ENCODE assay signal across 20 cellular contexts in the genomic region with DNA sequence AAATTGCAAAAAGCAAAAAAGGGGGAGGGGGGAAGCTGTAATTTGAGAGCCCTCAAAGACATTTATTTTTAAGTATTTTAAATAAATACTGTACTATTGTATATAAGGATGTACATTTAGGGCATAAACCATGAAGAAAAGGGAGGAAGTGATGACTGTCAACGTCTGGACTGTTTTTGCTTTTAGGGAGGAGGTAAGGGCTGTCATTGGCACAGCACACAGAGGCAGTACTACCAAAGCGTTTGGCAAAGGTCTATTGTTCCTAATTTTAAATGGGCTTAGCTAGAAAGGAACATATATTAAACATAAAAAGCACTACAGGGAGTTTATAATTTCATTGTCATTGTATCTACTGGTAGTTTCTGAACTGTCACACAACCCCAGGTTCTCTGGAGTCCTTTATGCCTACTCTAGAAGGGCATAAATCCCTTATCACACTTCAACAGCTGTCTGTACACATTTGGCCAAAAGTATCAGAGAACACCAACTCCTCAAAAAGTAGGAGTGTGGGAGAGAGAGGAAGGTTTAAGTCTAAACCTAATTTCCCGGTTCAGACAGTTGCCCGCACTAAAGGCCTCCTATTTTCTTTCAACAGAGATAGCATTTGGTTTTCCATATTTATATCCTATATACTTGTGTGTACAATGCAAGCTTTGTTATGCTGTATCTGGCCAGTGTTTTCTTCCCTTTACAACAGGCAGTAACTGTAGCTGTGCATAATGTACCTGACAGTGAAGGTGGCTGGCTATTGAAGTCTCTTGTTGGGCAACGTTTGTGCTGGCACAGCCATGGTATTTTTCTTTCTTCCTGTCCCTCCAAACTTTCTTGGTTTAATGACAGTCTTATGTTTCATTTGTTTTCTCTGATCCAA.
DNase-seq lines count a peak whose midpoint lies in the region; ATAC-seq and TF ChIP-seq lines count a peak whose summit lies in the region.
"Had no signal": no experiment of that assay in that cellular context is flagged by ENCODE, and none has a peak within 500 bp of the region (broad histone marks: within the 10 kb centered on the region; RNA-seq: fewer than 3 reads in every experiment).

No MANE protein-coding gene starts in this region.

- H3K4me2 ChIP-seq in neural progenitor cell: no peak overlapping the region

- H4K20me1 ChIP-seq in neural progenitor cell (ENCODE audit: low read depth): no peaks in the 10 kb centered on the region

- H2AFZ ChIP-seq in neural progenitor cell (replicated peaks): no peak overlapping the region

- H3K9me3 Mint-ChIP-seq in neural progenitor cell: peaks cover 4% of the 10 kb centered on the region

- no peaks in the 10 kb centered on the region for H3F3A ChIP-seq in neural progenitor cell (ENCODE audit: low read depth)

- H3K27ac ChIP-seq in esophagus (ENCODE audit: low read depth in 2 of 2, low read length in 1 of 2) (peak overlapping the region; percentile 81 to 85), psoas muscle (no peak overlapping the region), neural progenitor cell (no peak overlapping the region)
- H3K27ac ChIP-seq: heart left ventricle had no signal

- H3K4me3 ChIP-seq in esophagus (ENCODE audit: low read depth in 1 of 2, low read length in 2 of 2) (no peak overlapping the region), psoas muscle (no peak overlapping the region), neural progenitor cell (no peak overlapping the region)
- H3K4me3 ChIP-seq: heart left ventricle had no signal

- H3K27me3 ChIP-seq in esophagus (ENCODE audit: control insufficient read depth in 1 of 2, insufficient read depth in 2 of 2, low read length in 2 of 2) (no peaks in the 10 kb centered on the region), psoas muscle (ENCODE audit: insufficient read depth in 3 of 3, low read length in 2 of 3) (no peaks in the 10 kb centered on the region), neural progenitor cell (no peaks in the 10 kb centered on the region)
- H3K27me3 ChIP-seq: heart left ventricle had no signal

- no peak overlapping the region for H3K9ac ChIP-seq in neural progenitor cell

- 45 to 51% methylated on average over 5 of the region's 5 CpGs for WGBS in esophagus, 2 donors
- 22 to 40% (median 24%) methylated on average over 5 of the region's 5 CpGs for WGBS in psoas muscle, 3 donors

- no peaks in the 10 kb centered on the region for H3K36me3 Mint-ChIP-seq in neural progenitor cell

- DNase-seq in HUDEP-2 (lab: John Stamatoyannopoulos, UW; ENCODE audit: unreplicated experiment in 76 of 76) (peak in 63 of 76 experiments; percentile 2 to 90 (median 58)), SW480 (ENCODE audit: low spot score) (peak; percentile 22), psoas muscle (no peak), germinal center (ENCODE audit: low spot score) (no peak), NCI-H510A (lab: John Stamatoyannopoulos, UW) (no peak), neural progenitor cell (ENCODE audit: low spot score) (no peak), HCEC 1CT (no peak)
- DNase-seq: activated CD4-positive, alpha-beta T cell treated with anti-CD3 and anti-CD28 coated beads for 4 hours; activated gamma-delta T cell; AML-193; COR-L47; heart left ventricle; islet precursor cell; NCI-H1930; NCI-H510A treated with DMSO at 0.1 percent for 48 hours; occipital lobe; stimulated activated CD4-positive, alpha-beta T cell treated with anti-CD3 and anti-CD28 coated beads, Interleukin-4, amount 100 ng/mL, for 4 hours; stimulated activated CD8-positive, alpha-beta memory T cell treated with anti-CD3 and anti-CD28 coated beads, Interleukin-4, amount 100 ng/mL, for 48 hours had no signal

- no peaks in the 10 kb centered on the region for H3K79me2 ChIP-seq in neural progenitor cell (ENCODE audit: low read depth)

- no peaks in the 10 kb centered on the region for H3K4me1 Mint-ChIP-seq in neural progenitor cell

- no peak overlapping the region for H3K27ac Mint-ChIP-seq in neural progenitor cell

- no peaks in the 10 kb centered on the region for H3K36me3 ChIP-seq in esophagus (ENCODE audit: control insufficient read depth in 2 of 2, insufficient read depth in 2 of 2, low read length in 1 of 2)
- no peaks in the 10 kb centered on the region for H3K36me3 ChIP-seq in psoas muscle (ENCODE audit: insufficient read depth in 1 of 2, low read depth in 1 of 2)
- H3K36me3 ChIP-seq in neural progenitor cell: no peaks in the 10 kb centered on the region
- H3K36me3 ChIP-seq: heart left ventricle had no signal

- peak; percentile 40 to 93 (median 71) for ATAC-seq in psoas muscle
- ATAC-seq: heart left ventricle, sciatic nerve had no signal

- intact Hi-C loops in psoas muscle (cut with DNase I): no loop called here

- no peak overlapping the region for H3K4me3 Mint-ChIP-seq in neural progenitor cell

- no peaks in the 10 kb centered on the region for H3K27me3 Mint-ChIP-seq in neural progenitor cell (ENCODE audit: insufficient read depth, low read depth)

- no peaks in the 10 kb centered on the region for H3K9me3 ChIP-seq in esophagus (ENCODE audit: control insufficient read depth in 2 of 2, insufficient read depth in 1 of 2, low read depth in 1 of 2, low read length in 1 of 2)
- no peaks in the 10 kb centered on the region for H3K9me3 ChIP-seq in psoas muscle
- no peaks in the 10 kb centered on the region for H3K9me3 ChIP-seq in neural progenitor cell (ENCODE audit: low read depth)
- H3K9me3 ChIP-seq: heart left ventricle had no signal

- H3K4me1 ChIP-seq in esophagus (ENCODE audit: control insufficient read depth in 2 of 2, insufficient read depth in 2 of 2, low read length in 1 of 2): peaks cover 0 to 2% of the 10 kb centered on the region in 2 donors
- H3K4me1 ChIP-seq in psoas muscle: no peaks in the 10 kb centered on the region
- no peaks in the 10 kb centered on the region for H3K4me1 ChIP-seq in neural progenitor cell
- H3K4me1 ChIP-seq: heart left ventricle had no signal

- TF ChIP-seq CTCF in psoas muscle (IDR thresholded peaks at IDR 0.05) (no peak), neural progenitor cell (IDR thresholded peaks at IDR 0.05) (no peak)

Comparison
In these comparisons a context has a peak if more than half of its experiments do, and no peak if none do; other contexts are left out.
1. DNase-seq: peak in HUDEP-2 (63 of 76) and SW480 (single experiment); none in psoas muscle (0 of 2), germinal center (single experiment), NCI-H510A (single experiment), neural progenitor cell (single experiment) and HCEC 1CT (single experiment).
2. H3K27ac ChIP-seq: peak in esophagus (2 of 2); none in psoas muscle (single experiment) and neural progenitor cell (single experiment).